ENCODE assay signal across 1 cellular context in genomic region chr18:50878345-50879301, GRCh38.
TF ChIP-seq lines count a peak whose summit lies in the region.

Gene ME2 (plus strand): TSS chr18:50879118. CDS start chr18:50895821, 16,703 bp downstream.

TF ChIP-seq in WTC11, 78 proteins besides CTCF, POLR2A, EP300 and RAD21 (continued from another document):
- TF ChIP-seq NFE2L1 (CRISPR knock-in tag; IDR thresholded peaks at IDR 0.05), result peak; percentile 60; the same call in 1 of the 2 replicates
- peak; percentile 19 for TF ChIP-seq TEAD1 (CRISPR knock-in tag; IDR thresholded peaks at IDR 0.05)
- no peak for TF ChIP-seq KAT7 (CRISPR knock-in tag; IDR thresholded peaks at IDR 0.05; ENCODE audit: borderline replicate concordance)
- no peak for TF ChIP-seq SMAD3 (CRISPR knock-in tag; IDR thresholded peaks at IDR 0.05; ENCODE audit: borderline replicate concordance)
- TF ChIP-seq ZBTB21 (CRISPR knock-in tag; IDR thresholded peaks at IDR 0.05; ENCODE audit: borderline replicate concordance), result peak; percentile 76; the same call in 1 of the 2 replicates
- no peak for TF ChIP-seq AFF4 (CRISPR knock-in tag; IDR thresholded peaks at IDR 0.05; ENCODE audit: borderline replicate concordance)
- TF ChIP-seq ZNF423 (CRISPR knock-in tag; IDR thresholded peaks at IDR 0.05), result no peak
- TF ChIP-seq FOXK1 (CRISPR knock-in tag; IDR thresholded peaks at IDR 0.05), result peak; percentile 67; the same call in 1 of the 2 replicates
- no peak for TF ChIP-seq ZNF512 (CRISPR knock-in tag; IDR thresholded peaks at IDR 0.05; ENCODE audit: borderline replicate concordance)
- peak; percentile 93 for TF ChIP-seq MAX (CRISPR knock-in tag; IDR thresholded peaks at IDR 0.05)
- peak; percentile 48; the same call in 1 of the 2 replicates for TF ChIP-seq E2F5 (CRISPR knock-in tag; IDR thresholded peaks at IDR 0.05)
- 0 out of 2 replicates have a peak, but pooled peaks have one; percentile 76 for TF ChIP-seq FOXP4 (CRISPR knock-in tag; IDR thresholded peaks at IDR 0.05)
- TF ChIP-seq STAT6 (CRISPR knock-in tag; conservative IDR thresholded peaks at IDR 0.05; ENCODE audit: low read depth), result 0 out of 2 replicates have a peak, but pooled peaks have one; percentile 35
- TF ChIP-seq FOXJ3 (CRISPR knock-in tag; IDR thresholded peaks at IDR 0.05; ENCODE audit: borderline replicate concordance), result no peak
- TF ChIP-seq ARID4B (CRISPR knock-in tag; IDR thresholded peaks at IDR 0.05; ENCODE audit: borderline replicate concordance), result peak; percentile 63; the same call in 1 of the 2 replicates
- TF ChIP-seq MYBL2 (CRISPR knock-in tag; IDR thresholded peaks at IDR 0.05), result 0 out of 2 replicates have a peak, but pooled peaks have one; percentile 2
- TF ChIP-seq CDX4 (CRISPR knock-in tag; IDR thresholded peaks at IDR 0.05; ENCODE audit: borderline replicate concordance), result no peak
- no peak for TF ChIP-seq ZNF232 (CRISPR knock-in tag; IDR thresholded peaks at IDR 0.05)
- peak; percentile 83 for TF ChIP-seq HMGXB4 (CRISPR knock-in tag; IDR thresholded peaks at IDR 0.05)
- 0 out of 2 replicates have a peak, but pooled peaks have one; percentile 47 for TF ChIP-seq OVOL2 (CRISPR knock-in tag; IDR thresholded peaks at IDR 0.05; ENCODE audit: borderline replicate concordance)
- TF ChIP-seq CREM (CRISPR knock-in tag; IDR thresholded peaks at IDR 0.05), result no peak
- TF ChIP-seq CREB1 (CRISPR knock-in tag; IDR thresholded peaks at IDR 0.05), result 0 out of 2 replicates have a peak, but pooled peaks have one; percentile 11
- 0 out of 2 replicates have a peak, but pooled peaks have one; percentile 18 for TF ChIP-seq IRF1 (CRISPR knock-in tag; IDR thresholded peaks at IDR 0.05)
